In the genomic region with DNA sequence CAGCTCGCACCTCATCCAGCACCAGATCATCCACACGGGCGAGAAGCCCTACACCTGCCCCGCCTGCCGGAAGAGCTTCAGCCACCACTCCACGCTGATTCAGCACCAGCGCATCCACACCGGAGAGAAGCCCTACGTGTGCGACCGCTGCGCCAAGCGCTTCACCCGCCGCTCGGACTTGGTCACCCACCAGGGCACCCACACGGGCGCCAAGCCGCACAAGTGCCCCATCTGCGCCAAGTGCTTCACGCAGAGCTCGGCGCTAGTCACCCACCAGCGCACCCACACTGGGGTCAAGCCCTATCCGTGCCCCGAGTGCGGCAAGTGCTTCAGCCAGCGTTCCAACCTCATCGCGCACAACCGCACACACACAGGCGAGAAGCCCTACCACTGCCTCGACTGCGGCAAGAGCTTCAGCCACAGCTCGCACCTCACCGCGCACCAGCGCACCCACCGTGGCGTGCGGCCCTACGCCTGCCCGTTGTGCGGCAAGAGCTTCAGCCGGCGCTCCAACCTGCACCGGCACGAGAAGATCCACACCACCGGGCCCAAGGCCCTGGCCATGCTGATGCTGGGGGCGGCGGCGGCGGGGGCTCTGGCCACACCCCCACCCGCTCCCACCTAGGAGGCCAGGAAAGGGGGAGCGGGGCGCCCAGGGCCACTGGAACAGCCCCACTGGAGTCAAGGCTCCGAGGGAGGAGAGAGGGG, we compare ENCODE assay signal across 1 cellular context.
A peak's percentile ranks its signal among the peaks of the same experiment; 100 is the strongest.
TF ChIP-seq lines count a peak whose summit lies in the region.

No MANE protein-coding gene starts in this region.

TF ChIP-seq in GM12878, 131 proteins besides CTCF, POLR2A, EP300 and RAD21:
- no peak for TF ChIP-seq RAD51 (IDR thresholded peaks at IDR 0.05)
- TF ChIP-seq PBX3 (IDR thresholded peaks at IDR 0.05; ENCODE audit: insufficient replicate concordance, low read depth, low read length): peak; percentile 2
- no peak for TF ChIP-seq ZBTB33 (IDR thresholded peaks at IDR 0.05)
- TF ChIP-seq, protein P1, sequence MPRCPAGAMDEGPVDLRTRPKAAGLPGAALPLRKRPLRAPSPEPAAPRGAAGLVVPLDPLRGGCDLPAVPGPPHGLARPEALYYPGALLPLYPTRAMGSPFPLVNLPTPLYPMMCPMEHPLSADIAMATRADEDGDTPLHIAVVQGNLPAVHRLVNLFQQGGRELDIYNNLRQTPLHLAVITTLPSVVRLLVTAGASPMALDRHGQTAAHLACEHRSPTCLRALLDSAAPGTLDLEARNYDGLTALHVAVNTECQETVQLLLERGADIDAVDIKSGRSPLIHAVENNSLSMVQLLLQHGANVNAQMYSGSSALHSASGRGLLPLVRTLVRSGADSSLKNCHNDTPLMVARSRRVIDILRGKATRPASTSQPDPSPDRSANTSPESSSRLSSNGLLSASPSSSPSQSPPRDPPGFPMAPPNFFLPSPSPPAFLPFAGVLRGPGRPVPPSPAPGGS (IDR thresholded peaks at IDR 0.05; ENCODE audit: borderline replicate concordance, insufficient read depth, low read depth, low read length, poor library complexity, severe bottlenecking): peak; percentile 81
- no peak for TF ChIP-seq ATF3 (IDR thresholded peaks at IDR 0.05; ENCODE audit: borderline replicate concordance, extremely low read depth, low read depth, low read length)
